In the genomic region with DNA sequence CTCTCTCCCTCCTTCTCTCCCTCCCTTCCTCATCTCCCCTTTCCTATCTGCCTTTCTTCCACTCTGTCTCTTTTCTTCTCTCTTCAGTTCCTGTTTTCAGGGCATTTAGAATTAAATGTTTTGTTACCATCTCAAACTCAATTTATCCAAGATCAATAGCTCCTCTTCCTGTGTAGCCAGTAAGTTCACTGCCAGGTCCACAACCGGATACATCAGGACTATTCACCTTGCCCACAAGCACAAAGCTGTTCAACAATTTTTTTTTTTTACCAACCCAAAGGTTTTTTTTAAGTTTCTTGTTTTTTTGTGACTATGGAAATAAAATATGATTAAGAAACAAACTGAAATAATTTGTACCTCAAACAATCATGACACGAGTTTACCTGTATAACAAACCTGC, we compare ENCODE assay signal across 8 cellular contexts.
"Had no signal": no experiment of that assay in that cellular context is flagged by ENCODE, and none has a peak within 500 bp of the region (broad histone marks: within the 10 kb centered on the region; RNA-seq: fewer than 3 reads in every experiment).

No MANE protein-coding gene starts in this region.

- H3K4me3 Mint-ChIP-seq: GM23338, H9 had no signal

- ATAC-seq: GM23338, K562 had no signal

- FAIRE-seq: H1, H54, HTR-8/SVneo, K562 had no signal

- DNase-seq: H9, HCEC 1CT, IMR-90 had no signal

- H3K27ac Mint-ChIP-seq: GM23338, H9 had no signal

- H3K4me1 Mint-ChIP-seq: GM23338 had no signal
